8 cellular contexts compared by ENCODE assay signal in genomic region chr11:34468209-34468841, GRCh38. TPM values are rescaled to one million over a fixed set of nuclear protein-coding genes. Genes with fewer than 3 reads are reported as not detected.
DNase-seq lines count a peak whose midpoint lies in the region; ATAC-seq, FAIRE-seq and TF ChIP-seq lines count a peak whose summit lies in the region.

No MANE protein-coding gene starts in this region.

- H3K4me1 Mint-ChIP-seq in nephron progenitor cell: no peaks in the 10 kb centered on the region

- H3K9me3 ChIP-seq in AG04450 (ENCODE audit: control insufficient read depth, insufficient read depth, low read length) (peaks cover 5% of the 10 kb centered on the region; the same call in 1 of the 2 replicates), Panc1 (ENCODE audit: control insufficient read depth, insufficient read depth, low read depth, low read length) (peaks cover 22% of the 10 kb centered on the region)

- peak; percentile 56 for TF ChIP-seq CTCF in AG04450 (IDR thresholded peaks at IDR 0.05; ENCODE audit: low read depth, low read length)
- peak; percentile 89 for TF ChIP-seq CTCF in Panc1 (IDR thresholded peaks at IDR 0.05)
- peak; percentile 80 for TF ChIP-seq CTCF in brain microvascular endothelial cell (IDR thresholded peaks at IDR 0.05; ENCODE audit: low read depth, low read length, missing control alignments)
- peak; percentile 46 for TF ChIP-seq CTCF in nephron progenitor cell (IDR thresholded peaks at IDR 0.05)

- intact Hi-C loops in Panc1 (cut with micrococcal nuclease; ENCODE audit: unreplicated experiment): loop anchor here (2.0 kb wide), 1 partner anchor 102 kb away; no protein-coding TSS in a partner anchor

- no peak overlapping the region for H3K27ac Mint-ChIP-seq in nephron progenitor cell

- no TSS peak for BruUV-seq in Panc1 (replicated peaks; lab: Mats Ljungman, UMichigan)

- no peaks in the 10 kb centered on the region for H3K4me1 ChIP-seq in Panc1 (ENCODE audit: control insufficient read depth, insufficient read depth, low read length)

- H3K27ac ChIP-seq in AG04450 (ENCODE audit: low read depth, low read length): no peak overlapping the region
- no peak overlapping the region for H3K27ac ChIP-seq in Panc1 (ENCODE audit: low read length)
- H3K27ac ChIP-seq in brain microvascular endothelial cell: no peak overlapping the region

- POLR2A ChIA-PET in AG04450 (lab: Yijun Ruan, JAX): no interaction called here
- POLR2A ChIA-PET in Panc1 (lab: Charles Lee): no interaction called here

- H3K4me3 Mint-ChIP-seq in nephron progenitor cell: no peak overlapping the region

- peaks cover 41% of the 10 kb centered on the region for H3K36me3 ChIP-seq in Panc1 (ENCODE audit: control insufficient read depth, insufficient read depth, low read length)
- H3K36me3 ChIP-seq in brain microvascular endothelial cell (replicated peaks): peaks cover 25% of the 10 kb centered on the region

- ATAC-seq in Panc1 (peak; percentile 63; the same call in 1 of the 2 replicates), GM21723 (IDR thresholded peaks at IDR 0.05; ENCODE audit: unreplicated experiment) (no peak)

- TF ChIP-seq POLR2A in GM12891 (IDR thresholded peaks at IDR 0.05; ENCODE audit: low read depth, low read length): no peak

- in situ Hi-C loops in Panc1 (cut with HindIII; ENCODE audit: low pct_unique_long_range_greater_than_20kb, low sequenced_read_pairs): no loop called here
- in situ Hi-C loops in brain microvascular endothelial cell (cut with HindIII; ENCODE audit: low pct_ligation_motif_present, low sequenced_read_pairs): no loop called here

- CTCF ChIA-PET in AG04450 (lab: Charles Lee): interaction anchor here (0.5 to 2.0 kb wide), 14 partner anchors 9 to 1303 kb away, joined by 3 to 6 read pairs (median 3); no protein-coding TSS in a partner anchor
- CTCF ChIA-PET in Panc1 (lab: Charles Lee): interaction anchor here (0.6 to 0.8 kb wide), 4 partner anchors 102 to 433 kb away, joined by 3 to 7 read pairs (median 4); no protein-coding TSS in a partner anchor

- no peaks in the 10 kb centered on the region for H3K27me3 Mint-ChIP-seq in nephron progenitor cell (ENCODE audit: low read depth, poor library complexity)

- H3K27me3 ChIP-seq in AG04450 (ENCODE audit: control insufficient read depth, insufficient read depth, low read length) (no peaks in the 10 kb centered on the region), Panc1 (ENCODE audit: control insufficient read depth, insufficient read depth, low read length) (no peaks in the 10 kb centered on the region), brain microvascular endothelial cell (replicated peaks) (no peaks in the 10 kb centered on the region)

- DNase-seq in AG04450 (ENCODE audit: low read depth, low spot score): no peak
- peak; percentile 22 for DNase-seq in GM12891 (ENCODE audit: insufficient read length, low spot score)
- DNase-seq in Panc1 (ENCODE audit: low read depth, low spot score): peak; percentile 15
- DNase-seq in brain microvascular endothelial cell: peak; percentile 34
- DNase-seq in nephron progenitor cell: no peak
- DNase-seq in NCI-H187 (lab: John Stamatoyannopoulos, UW): no peak
- DNase-seq in NCI-H1105 (lab: John Stamatoyannopoulos, UW): no peak

- H3K9me3 Mint-ChIP-seq in nephron progenitor cell: peaks cover 32% of the 10 kb centered on the region

- H3K36me3 Mint-ChIP-seq in nephron progenitor cell (ENCODE audit: low read depth): peaks cover 63% of the 10 kb centered on the region

- H3K4me3 ChIP-seq in AG04450 (ENCODE audit: low read depth, low read length) (no peak overlapping the region), Panc1 (ENCODE audit: low read depth in 2 of 2, low read length in 2 of 2) (no peak overlapping the region), brain microvascular endothelial cell (ENCODE audit: low read depth, low read length) (no peak overlapping the region)

- no peak for FAIRE-seq in GM12891 (lab: Jason Lieb, UNC)

TF ChIP-seq in GM12891, 5 proteins besides CTCF, POLR2A, EP300 and RAD21:
- TF ChIP-seq SPI1 (IDR thresholded peaks at IDR 0.05; ENCODE audit: low read depth, low read length) (peak; percentile 38; the same call in 1 of the 2 replicates), TAF1 (IDR thresholded peaks at IDR 0.05; ENCODE audit: low read depth, low read length) (no peak)

RNA-seq across cellular contexts. Expression of gene CAT, which starts 29.6 kb away (rescaled TPM):
- 84.5 and 104 TPM in 2 replicates for polyA plus RNA-seq in AG04450 (2011; rRNA removed)
- 47.9 and 53.1 TPM in 2 replicates for polyA minus RNA-seq in AG04450 (2011; rRNA and poly(A)+ RNA removed)
- 18.7 TPM for polyA plus RNA-seq in GM12891 (2012; ENCODE audit: low read depth, missing spikeins)
- 65.9 TPM for total RNA-seq in Panc1 (2021; ENCODE audit: unreplicated experiment)
- polyA plus RNA-seq in Panc1 (2012; ENCODE audit: insufficient read length): 71.5 TPM

RNA-seq across cellular contexts. Expression of gene ELF5, which starts 45.3 kb away (rescaled TPM):
- polyA plus RNA-seq in AG04450 (2011; rRNA removed): not detected in 2 replicates
- polyA minus RNA-seq in AG04450 (2011; rRNA and poly(A)+ RNA removed): not detected in 2 replicates
- polyA plus RNA-seq in GM12891 (2012; ENCODE audit: low read depth, missing spikeins): not detected
- total RNA-seq in Panc1 (2021; ENCODE audit: unreplicated experiment): not detected
- polyA plus RNA-seq in Panc1 (2012; ENCODE audit: insufficient read length): not detected

Comparison
In these comparisons a context has a peak if more than half of its experiments do, and no peak if none do; other contexts are left out.
1. DNase-seq: peak in GM12891 (single experiment), Panc1 (single experiment) and brain microvascular endothelial cell (single experiment); none in AG04450 (single experiment), nephron progenitor cell (single experiment), NCI-H187 (0 of 2) and NCI-H1105 (single experiment).
2. Peak in every context shown above with its lines, with median percentiles within 50 percentile points of each other: CTCF ChIP-seq.